Comparison of ENCODE assay signal across 1 cellular context in the genomic region with DNA sequence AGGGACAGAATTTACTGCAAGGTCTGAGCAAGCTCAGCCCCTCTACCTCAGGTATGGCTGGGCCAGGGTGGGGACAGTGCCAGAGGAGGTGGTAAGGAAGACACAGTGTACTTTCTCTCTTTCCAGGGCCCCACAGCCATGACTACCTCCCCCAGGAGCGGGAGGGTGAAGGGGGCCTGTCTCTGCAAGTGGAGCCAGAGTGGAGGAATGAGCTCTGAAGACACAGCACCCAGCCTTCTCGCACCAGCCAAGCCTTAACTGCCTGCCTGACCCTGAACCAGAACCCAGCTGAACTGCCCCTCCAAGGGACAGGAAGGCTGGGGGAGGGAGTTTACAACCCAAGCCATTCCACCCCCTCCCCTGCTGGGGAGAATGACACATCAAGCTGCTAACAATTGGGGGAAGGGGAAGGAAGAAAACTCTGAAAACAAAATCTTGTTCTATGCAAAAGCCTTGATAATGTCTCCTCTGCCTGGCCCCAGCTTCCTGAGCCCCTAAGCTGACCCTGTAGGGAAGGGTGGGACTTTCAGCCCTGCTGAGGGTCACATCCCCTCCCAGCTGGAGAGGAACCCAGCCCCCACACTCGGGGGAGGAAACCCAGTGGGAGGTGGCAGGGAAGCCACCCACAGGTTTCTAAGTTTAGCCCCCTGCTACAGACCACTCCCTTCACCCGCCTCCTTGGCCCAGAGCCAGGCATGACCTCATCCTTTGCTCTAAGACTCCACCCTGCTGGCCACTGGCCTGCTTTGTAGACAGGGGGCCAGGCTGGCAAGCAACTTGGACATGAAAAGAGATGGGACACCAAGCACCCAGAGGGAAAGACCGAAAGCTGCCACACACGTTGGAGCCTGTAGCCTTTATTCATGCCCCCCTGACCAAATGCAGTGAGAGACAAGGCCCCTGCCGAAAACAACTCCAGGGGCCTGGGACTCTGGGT.
TF ChIP-seq lines count a peak whose summit lies in the region.

No MANE protein-coding gene starts in this region.

TF ChIP-seq in K562, 482 proteins besides CTCF, POLR2A, EP300 and RAD21 (continued from another document and continues in another):
- no peak; the same call in 1 of the 2 replicates for TF ChIP-seq AFF4 (CRISPR knock-in tag; IDR thresholded peaks at IDR 0.05)
- TF ChIP-seq, protein P1, sequence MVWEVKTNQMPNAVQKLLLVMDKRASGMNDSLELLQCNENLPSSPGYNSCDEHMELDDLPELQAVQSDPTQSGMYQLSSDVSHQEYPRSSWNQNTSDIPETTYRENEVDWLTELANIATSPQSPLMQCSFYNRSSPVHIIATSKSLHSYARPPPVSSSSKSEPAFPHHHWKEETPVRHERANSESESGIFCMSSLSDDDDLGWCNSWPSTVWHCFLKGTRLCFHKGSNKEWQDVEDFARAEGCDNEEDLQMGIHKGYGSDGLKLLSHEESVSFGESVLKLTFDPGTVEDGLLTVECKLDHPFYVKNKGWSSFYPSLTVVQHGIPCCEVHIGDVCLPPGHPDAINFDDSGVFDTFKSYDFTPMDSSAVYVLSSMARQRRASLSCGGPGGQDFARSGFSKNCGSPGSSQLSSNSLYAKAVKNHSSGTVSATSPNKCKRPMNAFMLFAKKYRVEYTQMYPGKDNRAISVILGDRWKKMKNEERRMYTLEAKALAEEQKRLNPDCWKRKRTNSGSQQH (CRISPR knock-in tag; IDR thresholded peaks at IDR 0.05), result 0 out of 2 replicates have a peak, but pooled peaks have one; percentile 4
- TF ChIP-seq SLC30A9 (CRISPR knock-in tag; IDR thresholded peaks at IDR 0.05), result no peak
- peak; percentile 87 for TF ChIP-seq ZBED1 (IDR thresholded peaks at IDR 0.05)
- TF ChIP-seq, protein P2, sequence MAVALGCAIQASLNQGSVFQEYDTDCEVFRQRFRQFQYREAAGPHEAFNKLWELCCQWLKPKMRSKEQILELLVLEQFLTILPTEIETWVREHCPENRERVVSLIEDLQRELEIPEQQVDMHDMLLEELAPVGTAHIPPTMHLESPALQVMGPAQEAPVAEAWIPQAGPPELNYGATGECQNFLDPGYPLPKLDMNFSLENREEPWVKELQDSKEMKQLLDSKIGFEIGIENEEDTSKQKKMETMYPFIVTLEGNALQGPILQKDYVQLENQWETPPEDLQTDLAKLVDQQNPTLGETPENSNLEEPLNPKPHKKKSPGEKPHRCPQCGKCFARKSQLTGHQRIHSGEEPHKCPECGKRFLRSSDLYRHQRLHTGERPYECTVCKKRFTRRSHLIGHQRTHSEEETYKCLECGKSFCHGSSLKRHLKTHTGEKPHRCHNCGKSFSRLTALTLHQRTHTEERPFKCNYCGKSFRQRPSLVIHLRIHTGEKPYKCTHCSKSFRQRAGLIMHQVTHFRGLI (CRISPR knock-in tag; IDR thresholded peaks at IDR 0.05), result no peak
- TF ChIP-seq TAF15 (IDR thresholded peaks at IDR 0.05; ENCODE audit: low read depth, low read length), result no peak
- no peak for TF ChIP-seq ZNF696 (CRISPR knock-in tag; conservative IDR thresholded peaks at IDR 0.05)
- TF ChIP-seq, protein P3, sequence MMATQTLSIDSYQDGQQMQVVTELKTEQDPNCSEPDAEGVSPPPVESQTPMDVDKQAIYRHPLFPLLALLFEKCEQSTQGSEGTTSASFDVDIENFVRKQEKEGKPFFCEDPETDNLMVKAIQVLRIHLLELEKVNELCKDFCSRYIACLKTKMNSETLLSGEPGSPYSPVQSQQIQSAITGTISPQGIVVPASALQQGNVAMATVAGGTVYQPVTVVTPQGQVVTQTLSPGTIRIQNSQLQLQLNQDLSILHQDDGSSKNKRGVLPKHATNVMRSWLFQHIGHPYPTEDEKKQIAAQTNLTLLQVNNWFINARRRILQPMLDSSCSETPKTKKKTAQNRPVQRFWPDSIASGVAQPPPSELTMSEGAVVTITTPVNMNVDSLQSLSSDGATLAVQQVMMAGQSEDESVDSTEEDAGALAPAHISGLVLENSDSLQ (IDR thresholded peaks at IDR 0.05), result peak; percentile 86
- TF ChIP-seq ELF1 (tag; IDR thresholded peaks at IDR 0.05), result no peak
- peak; percentile 92 for TF ChIP-seq CCNT2 (IDR thresholded peaks at IDR 0.05; ENCODE audit: borderline replicate concordance, extremely low read depth, insufficient read length, low read depth, low read length)
- peak in 1 of 2 experiments; percentile 88 for TF ChIP-seq TEAD1 (CRISPR knock-in tag; IDR thresholded peaks at IDR 0.05)
- TF ChIP-seq L3MBTL2 (IDR thresholded peaks at IDR 0.05), result peak; percentile 69
- no peak for TF ChIP-seq ZNF133 (CRISPR knock-in tag; IDR thresholded peaks at IDR 0.05)
- TF ChIP-seq, protein P4, sequence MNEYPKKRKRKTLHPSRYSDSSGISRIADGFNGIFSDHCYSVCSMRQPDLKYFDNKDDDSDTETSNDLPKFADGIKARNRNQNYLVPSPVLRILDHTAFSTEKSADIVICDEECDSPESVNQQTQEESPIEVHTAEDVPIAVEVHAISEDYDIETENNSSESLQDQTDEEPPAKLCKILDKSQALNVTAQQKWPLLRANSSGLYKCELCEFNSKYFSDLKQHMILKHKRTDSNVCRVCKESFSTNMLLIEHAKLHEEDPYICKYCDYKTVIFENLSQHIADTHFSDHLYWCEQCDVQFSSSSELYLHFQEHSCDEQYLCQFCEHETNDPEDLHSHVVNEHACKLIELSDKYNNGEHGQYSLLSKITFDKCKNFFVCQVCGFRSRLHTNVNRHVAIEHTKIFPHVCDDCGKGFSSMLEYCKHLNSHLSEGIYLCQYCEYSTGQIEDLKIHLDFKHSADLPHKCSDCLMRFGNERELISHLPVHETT (CRISPR knock-in tag; conservative IDR thresholded peaks at IDR 0.05 in 1 of 2, IDR thresholded peaks at IDR 0.05 in 1 of 2), result peak in 1 of 2 experiments; percentile 83; a peak in 2 of 4 replicates
- no peak for TF ChIP-seq MCM3 (IDR thresholded peaks at IDR 0.05)
- no peak for TF ChIP-seq U2AF2 (optimal IDR thresholded peaks at IDR 0.05; ENCODE audit: low read depth, low read length)
- TF ChIP-seq, protein P5, sequence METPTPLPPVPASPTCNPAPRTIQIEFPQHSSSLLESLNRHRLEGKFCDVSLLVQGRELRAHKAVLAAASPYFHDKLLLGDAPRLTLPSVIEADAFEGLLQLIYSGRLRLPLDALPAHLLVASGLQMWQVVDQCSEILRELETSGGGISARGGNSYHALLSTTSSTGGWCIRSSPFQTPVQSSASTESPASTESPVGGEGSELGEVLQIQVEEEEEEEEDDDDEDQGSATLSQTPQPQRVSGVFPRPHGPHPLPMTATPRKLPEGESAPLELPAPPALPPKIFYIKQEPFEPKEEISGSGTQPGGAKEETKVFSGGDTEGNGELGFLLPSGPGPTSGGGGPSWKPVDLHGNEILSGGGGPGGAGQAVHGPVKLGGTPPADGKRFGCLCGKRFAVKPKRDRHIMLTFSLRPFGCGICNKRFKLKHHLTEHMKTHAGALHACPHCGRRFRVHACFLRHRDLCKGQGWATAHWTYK (CRISPR knock-in tag; IDR thresholded peaks at IDR 0.05), result peak; percentile 64; the same call in 1 of the 2 replicates
- TF ChIP-seq TCF7L2 (IDR thresholded peaks at IDR 0.05; ENCODE audit: low read depth, low read length), result no peak
- TF ChIP-seq, protein P6, sequence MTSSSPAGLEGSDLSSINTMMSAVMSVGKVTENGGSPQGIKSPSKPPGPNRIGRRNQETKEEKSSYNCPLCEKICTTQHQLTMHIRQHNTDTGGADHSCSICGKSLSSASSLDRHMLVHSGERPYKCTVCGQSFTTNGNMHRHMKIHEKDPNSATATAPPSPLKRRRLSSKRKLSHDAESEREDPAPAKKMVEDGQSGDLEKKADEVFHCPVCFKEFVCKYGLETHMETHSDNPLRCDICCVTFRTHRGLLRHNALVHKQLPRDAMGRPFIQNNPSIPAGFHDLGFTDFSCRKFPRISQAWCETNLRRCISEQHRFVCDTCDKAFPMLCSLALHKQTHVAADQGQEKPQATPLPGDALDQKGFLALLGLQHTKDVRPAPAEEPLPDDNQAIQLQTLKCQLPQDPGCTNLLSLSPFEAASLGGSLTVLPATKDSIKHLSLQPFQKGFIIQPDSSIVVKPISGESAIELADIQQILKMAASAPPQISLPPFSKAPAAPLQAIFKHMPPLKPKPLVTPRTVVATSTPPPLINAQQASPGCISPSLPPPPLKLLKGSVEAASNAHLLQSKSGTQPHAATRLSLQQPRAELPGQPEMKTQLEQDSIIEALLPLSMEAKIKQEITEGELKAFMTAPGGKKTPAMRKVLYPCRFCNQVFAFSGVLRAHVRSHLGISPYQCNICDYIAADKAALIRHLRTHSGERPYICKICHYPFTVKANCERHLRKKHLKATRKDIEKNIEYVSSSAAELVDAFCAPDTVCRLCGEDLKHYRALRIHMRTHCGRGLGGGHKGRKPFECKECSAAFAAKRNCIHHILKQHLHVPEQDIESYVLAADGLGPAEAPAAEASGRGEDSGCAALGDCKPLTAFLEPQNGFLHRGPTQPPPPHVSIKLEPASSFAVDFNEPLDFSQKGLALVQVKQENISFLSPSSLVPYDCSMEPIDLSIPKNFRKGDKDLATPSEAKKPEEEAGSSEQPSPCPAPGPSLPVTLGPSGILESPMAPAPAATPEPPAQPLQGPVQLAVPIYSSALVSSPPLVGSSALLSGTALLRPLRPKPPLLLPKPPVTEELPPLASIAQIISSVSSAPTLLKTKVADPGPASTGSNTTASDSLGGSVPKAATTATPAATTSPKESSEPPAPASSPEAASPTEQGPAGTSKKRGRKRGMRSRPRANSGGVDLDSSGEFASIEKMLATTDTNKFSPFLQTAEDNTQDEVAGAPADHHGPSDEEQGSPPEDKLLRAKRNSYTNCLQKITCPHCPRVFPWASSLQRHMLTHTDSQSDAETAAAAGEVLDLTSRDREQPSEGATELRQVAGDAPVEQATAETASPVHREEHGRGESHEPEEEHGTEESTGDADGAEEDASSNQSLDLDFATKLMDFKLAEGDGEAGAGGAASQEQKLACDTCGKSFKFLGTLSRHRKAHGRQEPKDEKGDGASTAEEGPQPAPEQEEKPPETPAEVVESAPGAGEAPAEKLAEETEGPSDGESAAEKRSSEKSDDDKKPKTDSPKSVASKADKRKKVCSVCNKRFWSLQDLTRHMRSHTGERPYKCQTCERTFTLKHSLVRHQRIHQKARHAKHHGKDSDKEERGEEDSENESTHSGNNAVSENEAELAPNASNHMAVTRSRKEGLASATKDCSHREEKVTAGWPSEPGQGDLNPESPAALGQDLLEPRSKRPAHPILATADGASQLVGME (CRISPR knock-in tag; IDR thresholded peaks at IDR 0.05), result no peak
- no peak; the same call in none of the 2 replicates for TF ChIP-seq CREM (IDR thresholded peaks at IDR 0.05; ENCODE audit: low read depth)
- peak; percentile 94 for TF ChIP-seq MYNN (IDR thresholded peaks at IDR 0.05)
- TF ChIP-seq MYNN (CRISPR knock-in tag; IDR thresholded peaks at IDR 0.05), result no peak
- peak; percentile 99 for TF ChIP-seq ATF7 (IDR thresholded peaks at IDR 0.05)
- peak; percentile 98 for TF ChIP-seq NBN (IDR thresholded peaks at IDR 0.05; ENCODE audit: low read depth)
- TF ChIP-seq HMGXB4 (CRISPR knock-in tag; IDR thresholded peaks at IDR 0.05), result no peak
- no peak for TF ChIP-seq NELFE (IDR thresholded peaks at IDR 0.05; ENCODE audit: insufficient read depth, insufficient read length)
- peak; percentile 23 for TF ChIP-seq KDM5B (IDR thresholded peaks at IDR 0.05; ENCODE audit: insufficient replicate concordance, low read depth, low read length)
- TF ChIP-seq, protein P7, sequence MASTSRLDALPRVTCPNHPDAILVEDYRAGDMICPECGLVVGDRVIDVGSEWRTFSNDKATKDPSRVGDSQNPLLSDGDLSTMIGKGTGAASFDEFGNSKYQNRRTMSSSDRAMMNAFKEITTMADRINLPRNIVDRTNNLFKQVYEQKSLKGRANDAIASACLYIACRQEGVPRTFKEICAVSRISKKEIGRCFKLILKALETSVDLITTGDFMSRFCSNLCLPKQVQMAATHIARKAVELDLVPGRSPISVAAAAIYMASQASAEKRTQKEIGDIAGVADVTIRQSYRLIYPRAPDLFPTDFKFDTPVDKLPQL (IDR thresholded peaks at IDR 0.05; ENCODE audit: extremely low read depth, insufficient read length), result no peak
- TF ChIP-seq MED1 (CRISPR knock-in tag; IDR thresholded peaks at IDR 0.05; ENCODE audit: borderline replicate concordance), result no peak
- TF ChIP-seq CHD2 (IDR thresholded peaks at IDR 0.05; ENCODE audit: low read depth, low read length), result peak; percentile 76
- peak; percentile 100 for TF ChIP-seq LEF1 (IDR thresholded peaks at IDR 0.05)
- TF ChIP-seq JUND (IDR thresholded peaks at IDR 0.05; ENCODE audit: borderline replicate concordance, low read depth, low read length), result peak; percentile 99
- TF ChIP-seq JUND (tag; IDR thresholded peaks at IDR 0.05; ENCODE audit: borderline replicate concordance, low read depth, low read length), result peak; percentile 99
- TF ChIP-seq MBD2 (IDR thresholded peaks at IDR 0.05; ENCODE audit: borderline replicate concordance, low read depth), result peak; percentile 77
- no peak for TF ChIP-seq PHTF2 (CRISPR knock-in tag; IDR thresholded peaks at IDR 0.05)
- no peak for TF ChIP-seq SIN3B (IDR thresholded peaks at IDR 0.05; ENCODE audit: low read depth)
